Comparison of ENCODE assay signal across 33 cellular contexts in genomic region chr19:50977626-50978025, GRCh38. TPM values are rescaled to one million over a fixed set of nuclear protein-coding genes. Genes with fewer than 3 reads are reported as not detected.
"Had no signal": no experiment of that assay in that cellular context is flagged by ENCODE, and none has a peak within 500 bp of the region (broad histone marks: within the 10 kb centered on the region; RNA-seq: fewer than 3 reads in every experiment).

No MANE protein-coding gene starts in this region.

- ATAC-seq: activated CD8-positive, alpha-beta memory T cell treated with anti-CD3 and anti-CD28 coated beads, Interleukin-2, amount 10 ng/mL, durations not matched to agents 7 days and 5 days; Panc1; SK-N-SH treated with all-trans-retinoic acid at 6 μM for 48 hours had no signal

- DNase-seq: activated B cell treated with CpG ODN at 0.5 μM for 24 hours; activated CD4-positive, alpha-beta T cell treated with anti-CD3 and anti-CD28 coated beads for 1 hour; activated CD4-positive, alpha-beta T cell treated with anti-CD3 and anti-CD28 coated beads, Interleukin-2, amount 10 ng/mL, durations not matched to agents 24 days and 14 days; activated CD4-positive, alpha-beta T cell treated with anti-CD3 and anti-CD28 coated beads, Interleukin-2, amount 50 U/mL, for 48 hours; activated CD8-positive, alpha-beta memory T cell treated with anti-CD3 and anti-CD28 coated beads, Interleukin-2, amount 10 ng/mL, durations not matched to agents 7 days and 5 days; activated gamma-delta T cell; activated naive CD4-positive, alpha-beta T cell treated with anti-CD3 and anti-CD28 coated beads, Interleukin-2, amount 10 ng/mL, durations not matched to agents 7 days and 5 days; activated naive CD8-positive, alpha-beta T cell treated with anti-CD3 and anti-CD28 coated beads for 36 hours; activated T-cell treated with anti-CD3 and anti-CD28 coated beads, Interleukin-2, amount 50 U/mL, for 24 hours; brain microvascular endothelial cell; KG1; NCI-H1048; NCI-H1417; NCI-H1694; NCI-H2029; NCI-H2107; NCI-H2171 treated with DMSO at 0.1 percent for 48 hours; NCI-H345; NCI-H510A; NCI-H526 treated with DMSO at 0.1 percent for 48 hours; NCI-H82; Right ventricle myocardium superior; SJCRH30; SW 1271; T-helper 9 cell had no signal

- H3K4me3 ChIP-seq: cardiac muscle cell, SJCRH30 had no signal

- H3K4me3 Mint-ChIP-seq: activated B cell treated with CpG ODN at 0.5 μM for 24 hours; activated CD4-positive, alpha-beta T cell treated with anti-CD3 and anti-CD28 coated beads, Interleukin-2, amount 10 ng/mL, durations not matched to agents 24 days and 14 days; activated CD8-positive, alpha-beta memory T cell treated with anti-CD3 and anti-CD28 coated beads, Interleukin-2, amount 10 ng/mL, durations not matched to agents 7 days and 5 days; activated naive CD4-positive, alpha-beta T cell treated with anti-CD3 and anti-CD28 coated beads, Interleukin-2, amount 10 ng/mL, durations not matched to agents 7 days and 5 days; activated naive CD8-positive, alpha-beta T cell treated with anti-CD3 and anti-CD28 coated beads for 36 hours; activated T-cell treated with anti-CD3 and anti-CD28 coated beads, Interleukin-2, amount 50 U/mL, for 24 hours; T-helper 1 cell treated with Interleukin-12 subunit alpha and Interleukin-12 subunit beta and Interleukin-4 antibody, amounts not matched to agents 30 μg/mL and 1 μg/mL, for 36 hours had no signal

- H3K9me3 ChIP-seq: SJCRH30 had no signal

- H3K36me3 Mint-ChIP-seq: activated CD8-positive, alpha-beta memory T cell treated with anti-CD3 and anti-CD28 coated beads, Interleukin-2, amount 10 ng/mL, durations not matched to agents 7 days and 5 days; activated naive CD4-positive, alpha-beta T cell treated with anti-CD3 and anti-CD28 coated beads, Interleukin-2, amount 10 ng/mL, durations not matched to agents 7 days and 5 days; activated naive CD8-positive, alpha-beta T cell treated with anti-CD3 and anti-CD28 coated beads for 36 hours had no signal

- H3K27ac ChIP-seq: brain microvascular endothelial cell, cardiac muscle cell, RWPE1, SJCRH30 had no signal

- H3K4me1 Mint-ChIP-seq: activated B cell treated with CpG ODN at 0.5 μM for 24 hours; activated CD4-positive, alpha-beta T cell treated with anti-CD3 and anti-CD28 coated beads, Interleukin-2, amount 10 ng/mL, durations not matched to agents 24 days and 14 days; activated CD8-positive, alpha-beta memory T cell treated with anti-CD3 and anti-CD28 coated beads, Interleukin-2, amount 10 ng/mL, durations not matched to agents 7 days and 5 days; activated naive CD4-positive, alpha-beta T cell treated with anti-CD3 and anti-CD28 coated beads, Interleukin-2, amount 10 ng/mL, durations not matched to agents 7 days and 5 days; activated naive CD8-positive, alpha-beta T cell treated with anti-CD3 and anti-CD28 coated beads for 36 hours had no signal

- H3K27ac Mint-ChIP-seq: activated B cell treated with CpG ODN at 0.5 μM for 24 hours; activated CD4-positive, alpha-beta T cell treated with anti-CD3 and anti-CD28 coated beads, Interleukin-2, amount 10 ng/mL, durations not matched to agents 24 days and 14 days; activated CD8-positive, alpha-beta memory T cell treated with anti-CD3 and anti-CD28 coated beads, Interleukin-2, amount 10 ng/mL, durations not matched to agents 7 days and 5 days; activated naive CD8-positive, alpha-beta T cell treated with anti-CD3 and anti-CD28 coated beads for 36 hours; activated T-cell treated with anti-CD3 and anti-CD28 coated beads, Interleukin-2, amount 50 U/mL, for 24 hours; T-helper 1 cell treated with Interleukin-12 subunit alpha and Interleukin-12 subunit beta and Interleukin-4 antibody, amounts not matched to agents 30 μg/mL and 1 μg/mL, for 36 hours had no signal

- H3K9me3 Mint-ChIP-seq: activated B cell treated with CpG ODN at 0.5 μM for 24 hours; activated CD4-positive, alpha-beta T cell treated with anti-CD3 and anti-CD28 coated beads, Interleukin-2, amount 10 ng/mL, durations not matched to agents 24 days and 14 days; activated naive CD4-positive, alpha-beta T cell treated with anti-CD3 and anti-CD28 coated beads, Interleukin-2, amount 10 ng/mL, durations not matched to agents 7 days and 5 days; activated naive CD8-positive, alpha-beta T cell treated with anti-CD3 and anti-CD28 coated beads for 36 hours; activated T-cell treated with anti-CD3 and anti-CD28 coated beads, Interleukin-2, amount 50 U/mL, for 24 hours; T-helper 1 cell treated with Interleukin-12 subunit alpha and Interleukin-12 subunit beta and Interleukin-4 antibody, amounts not matched to agents 30 μg/mL and 1 μg/mL, for 36 hours had no signal

- H3K4me1 ChIP-seq: SJCRH30 had no signal

- H3K36me3 ChIP-seq: brain microvascular endothelial cell, cardiac muscle cell, SJCRH30 had no signal

- H3K27me3 ChIP-seq: brain microvascular endothelial cell, SJCRH30 had no signal

RNA-seq across cellular contexts. Expression of gene KLK7, which starts 6.1 kb away (rescaled TPM):
- total RNA-seq: activated B cell treated with CpG ODN at 0.5 μM for 24 hours; activated CD4-positive, alpha-beta T cell treated with anti-CD3 and anti-CD28 coated beads, Interleukin-2, amount 10 ng/mL, durations not matched to agents 24 days and 14 days; activated CD8-positive, alpha-beta memory T cell treated with anti-CD3 and anti-CD28 coated beads, Interleukin-2, amount 10 ng/mL, durations not matched to agents 7 days and 5 days; activated naive CD8-positive, alpha-beta T cell treated with anti-CD3 and anti-CD28 coated beads for 36 hours; cardiac muscle cell; LHCN-M2; M059J; OCI-LY7; Right ventricle myocardium superior; SJCRH30 had no signal

RNA-seq across cellular contexts. Expression of gene KLK6, which starts 8.2 kb away (rescaled TPM):
- total RNA-seq: activated B cell treated with CpG ODN at 0.5 μM for 24 hours; activated CD4-positive, alpha-beta T cell treated with anti-CD3 and anti-CD28 coated beads, Interleukin-2, amount 10 ng/mL, durations not matched to agents 24 days and 14 days; activated CD8-positive, alpha-beta memory T cell treated with anti-CD3 and anti-CD28 coated beads, Interleukin-2, amount 10 ng/mL, durations not matched to agents 7 days and 5 days; activated naive CD8-positive, alpha-beta T cell treated with anti-CD3 and anti-CD28 coated beads for 36 hours; LHCN-M2; OCI-LY7; Right ventricle myocardium superior; SJCRH30 had no signal

RNA-seq across cellular contexts. Expression of gene KLK8, which starts 23.8 kb away (rescaled TPM):
- total RNA-seq: activated B cell treated with CpG ODN at 0.5 μM for 24 hours; activated CD4-positive, alpha-beta T cell treated with anti-CD3 and anti-CD28 coated beads, Interleukin-2, amount 10 ng/mL, durations not matched to agents 24 days and 14 days; activated CD8-positive, alpha-beta memory T cell treated with anti-CD3 and anti-CD28 coated beads, Interleukin-2, amount 10 ng/mL, durations not matched to agents 7 days and 5 days; activated naive CD8-positive, alpha-beta T cell treated with anti-CD3 and anti-CD28 coated beads for 36 hours; cardiac muscle cell; LHCN-M2; M059J; OCI-LY7; Right ventricle myocardium superior; SJCRH30 had no signal
- polyA plus RNA-seq: cardiac muscle cell had no signal

RNA-seq across cellular contexts. Expression of gene KLK5, which starts 24.8 kb away (rescaled TPM):
- total RNA-seq: activated B cell treated with CpG ODN at 0.5 μM for 24 hours; activated CD4-positive, alpha-beta T cell treated with anti-CD3 and anti-CD28 coated beads, Interleukin-2, amount 10 ng/mL, durations not matched to agents 24 days and 14 days; activated CD8-positive, alpha-beta memory T cell treated with anti-CD3 and anti-CD28 coated beads, Interleukin-2, amount 10 ng/mL, durations not matched to agents 7 days and 5 days; activated naive CD8-positive, alpha-beta T cell treated with anti-CD3 and anti-CD28 coated beads for 36 hours; cardiac muscle cell; LHCN-M2; M059J; OCI-LY7; Right ventricle myocardium superior; SJCRH30 had no signal
- polyA plus RNA-seq: cardiac muscle cell had no signal

RNA-seq across cellular contexts. Expression of gene KLK10, which starts 41.9 kb away (rescaled TPM):
- total RNA-seq: activated B cell treated with CpG ODN at 0.5 μM for 24 hours; activated CD4-positive, alpha-beta T cell treated with anti-CD3 and anti-CD28 coated beads, Interleukin-2, amount 10 ng/mL, durations not matched to agents 24 days and 14 days; activated CD8-positive, alpha-beta memory T cell treated with anti-CD3 and anti-CD28 coated beads, Interleukin-2, amount 10 ng/mL, durations not matched to agents 7 days and 5 days; activated naive CD8-positive, alpha-beta T cell treated with anti-CD3 and anti-CD28 coated beads for 36 hours; LHCN-M2; M059J; OCI-LY7; Right ventricle myocardium superior; SJCRH30 had no signal
- polyA plus RNA-seq: cardiac muscle cell had no signal
